ENCODE assay signal across 10 cellular contexts in the genomic region with DNA sequence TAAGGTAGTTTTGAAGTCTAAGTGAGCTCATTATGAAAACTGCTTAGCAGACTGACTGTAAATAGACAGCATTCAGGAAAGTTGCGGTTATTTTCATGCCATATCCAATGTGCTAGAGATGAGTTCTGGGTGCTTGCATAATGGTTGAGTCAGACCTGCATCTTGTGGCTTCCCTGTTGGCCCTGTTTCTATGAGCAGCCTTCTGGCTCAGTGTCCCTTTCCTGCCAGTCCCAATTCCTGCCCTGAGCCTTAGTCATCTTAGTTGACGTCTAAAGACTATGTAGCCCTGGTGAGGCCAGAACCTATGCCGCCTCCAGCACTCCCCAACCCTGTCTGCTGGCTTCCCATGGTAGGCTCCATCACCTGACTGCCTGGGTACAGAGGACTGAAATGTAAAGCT.
DNase-seq lines count a peak whose midpoint lies in the region; ATAC-seq and TF ChIP-seq lines count a peak whose summit lies in the region.
"Had no signal": no experiment of that assay in that cellular context is flagged by ENCODE, and none has a peak within 500 bp of the region (broad histone marks: within the 10 kb centered on the region; RNA-seq: fewer than 3 reads in every experiment).

No MANE protein-coding gene starts in this region.

- TF ChIP-seq CTCF in MCF 10A (IDR thresholded peaks at IDR 0.05; ENCODE audit: unreplicated experiment) (no peak), breast epithelium (IDR thresholded peaks at IDR 0.05) (no peak), fibroblast of lung (conservative IDR thresholded peaks at IDR 0.05 in 1 of 2, IDR thresholded peaks at IDR 0.05 in 1 of 2; ENCODE audit: low read depth in 1 of 2, low read length in 2 of 2) (no peak)

- H3K36me3 Mint-ChIP-seq in MCF 10A (ENCODE audit: insufficient read depth, unreplicated experiment) (no peaks in the 10 kb centered on the region), T-helper 17 cell (ENCODE audit: low read depth) (peaks cover 4% of the 10 kb centered on the region)

- ATAC-seq in T-helper 17 cell (peak; percentile 68), HG03378 (IDR thresholded peaks at IDR 0.05; ENCODE audit: unreplicated experiment) (no peak)

- H3K27ac Mint-ChIP-seq in MCF 10A (ENCODE audit: low read depth, unreplicated experiment) = no peak overlapping the region
- peak overlapping the region; percentile 16 for H3K27ac Mint-ChIP-seq in T-helper 17 cell

- H3K4me3 Mint-ChIP-seq in MCF 10A (ENCODE audit: unreplicated experiment) (no peak overlapping the region), T-helper 17 cell (no peak overlapping the region)

- CTCF ChIA-PET in MCF 10A (lab: Yijun Ruan, JAX) = interaction anchor here (1.0 to 3.1 kb wide), 9 partner anchors 9 to 601 kb away, joined by 3 to 27 read pairs (median 4); partner anchors contain the start of gene TEX48

- H3K27me3 Mint-ChIP-seq in MCF 10A (ENCODE audit: insufficient read depth, unreplicated experiment) (no peaks in the 10 kb centered on the region), T-helper 17 cell (no peaks in the 10 kb centered on the region)

- no peaks in the 10 kb centered on the region for H3K27me3 ChIP-seq in breast epithelium
- H3K27me3 ChIP-seq in fibroblast of lung (ENCODE audit: control insufficient read depth, insufficient read depth, low read length) = peaks cover 4% of the 10 kb centered on the region

- DNase-seq in MCF 10A (ENCODE audit: unreplicated experiment) (peak; percentile 96), breast epithelium (ENCODE audit: low spot score in 2 of 2) (no peak), T-helper 17 cell (no peak), fibroblast of lung (ENCODE audit: low read depth in 2 of 2) (peak; percentile 76 to 98), superior temporal gyrus (ENCODE audit: extremely low spot score) (peak; percentile 49), DMS153 treated with DMSO at 0.1 percent for 48 hours (lab: John Stamatoyannopoulos, UW; ENCODE audit: unreplicated experiment) (no peak), HuH-7 (ENCODE audit: low spot score) (no peak)
- DNase-seq: dermis blood vessel endothelial cell, OCI-M1 had no signal

- BruUV-seq in MCF 10A (replicated peaks; lab: Mats Ljungman, UMichigan) = no TSS peak

- no peak overlapping the region for H3K9ac ChIP-seq in fibroblast of lung (ENCODE audit: insufficient read depth, low read length)

- no peak for TF ChIP-seq POLR2A in breast epithelium (IDR thresholded peaks at IDR 0.05)

- H3K27ac ChIP-seq in breast epithelium (no peak overlapping the region), fibroblast of lung (ENCODE audit: insufficient read depth, low read length) (no peak overlapping the region)

- H3K4me2 ChIP-seq in fibroblast of lung (ENCODE audit: extremely low read depth, insufficient read depth, low read length) = no peak overlapping the region

- no peaks in the 10 kb centered on the region for H3K79me2 ChIP-seq in fibroblast of lung (ENCODE audit: control insufficient read depth, insufficient read depth, low read length)

- H3K4me1 ChIP-seq in breast epithelium (no peaks in the 10 kb centered on the region), fibroblast of lung (ENCODE audit: control insufficient read depth, extremely low read depth, insufficient read depth, low read length) (peaks cover 5% of the 10 kb centered on the region)

- H3K9me3 ChIP-seq in breast epithelium (no peaks in the 10 kb centered on the region), T-helper 17 cell (ENCODE audit: control insufficient read depth, low read length, poor library complexity, severe bottlenecking) (no peaks in the 10 kb centered on the region), fibroblast of lung (ENCODE audit: control insufficient read depth, insufficient read depth, low read depth, low read length) (no peaks in the 10 kb centered on the region)

- no peak overlapping the region for H2AFZ ChIP-seq in fibroblast of lung (ENCODE audit: low read length)

- H3K9me3 Mint-ChIP-seq in MCF 10A (ENCODE audit: unreplicated experiment) = no peaks in the 10 kb centered on the region

- H3K4me3 ChIP-seq in breast epithelium (no peak overlapping the region), fibroblast of lung (replicated peaks in 1 of 4; ENCODE audit: control extremely low read depth in 1 of 4, insufficient read depth in 1 of 4, low read depth in 3 of 4, low read length in 4 of 4) (no peak overlapping the region)

- intact Hi-C loops in MCF 10A (cut with micrococcal nuclease) (loop anchor here (1.0 kb wide), 1 partner anchor 52 kb away; no protein-coding TSS in a partner anchor), breast epithelium (cut with DNase I; ENCODE audit: low total_unique reads) (no loop called here)

- H3K36me3 ChIP-seq in breast epithelium (no peaks in the 10 kb centered on the region), fibroblast of lung (ENCODE audit: control insufficient read depth, insufficient read depth, low read length) (no peaks in the 10 kb centered on the region)

- no peaks in the 10 kb centered on the region for H4K20me1 ChIP-seq in fibroblast of lung (ENCODE audit: control insufficient read depth, extremely low read depth, insufficient read depth, low read length)

- POLR2A ChIA-PET in MCF 10A (lab: Yijun Ruan, JAX) = interaction anchor here (0.6 to 1.4 kb wide), 4 partner anchors 28 to 345 kb away, joined by 3 read pairs; no protein-coding TSS in a partner anchor

- no peaks in the 10 kb centered on the region for H3K4me1 Mint-ChIP-seq in MCF 10A (ENCODE audit: insufficient read depth, unreplicated experiment)
- peaks cover 24% of the 10 kb centered on the region for H3K4me1 Mint-ChIP-seq in T-helper 17 cell

Comparison
In these comparisons a context has a peak if more than half of its experiments do, and no peak if none do; other contexts are left out.
1. DNase-seq: peak in MCF 10A (single experiment), fibroblast of lung (2 of 2) and superior temporal gyrus (single experiment); none in breast epithelium (0 of 2), T-helper 17 cell (0 of 3), DMS153 treated with DMSO at 0.1 percent for 48 hours (single experiment) and HuH-7 (single experiment).